8 cellular contexts compared by ENCODE assay signal in the genomic region with DNA sequence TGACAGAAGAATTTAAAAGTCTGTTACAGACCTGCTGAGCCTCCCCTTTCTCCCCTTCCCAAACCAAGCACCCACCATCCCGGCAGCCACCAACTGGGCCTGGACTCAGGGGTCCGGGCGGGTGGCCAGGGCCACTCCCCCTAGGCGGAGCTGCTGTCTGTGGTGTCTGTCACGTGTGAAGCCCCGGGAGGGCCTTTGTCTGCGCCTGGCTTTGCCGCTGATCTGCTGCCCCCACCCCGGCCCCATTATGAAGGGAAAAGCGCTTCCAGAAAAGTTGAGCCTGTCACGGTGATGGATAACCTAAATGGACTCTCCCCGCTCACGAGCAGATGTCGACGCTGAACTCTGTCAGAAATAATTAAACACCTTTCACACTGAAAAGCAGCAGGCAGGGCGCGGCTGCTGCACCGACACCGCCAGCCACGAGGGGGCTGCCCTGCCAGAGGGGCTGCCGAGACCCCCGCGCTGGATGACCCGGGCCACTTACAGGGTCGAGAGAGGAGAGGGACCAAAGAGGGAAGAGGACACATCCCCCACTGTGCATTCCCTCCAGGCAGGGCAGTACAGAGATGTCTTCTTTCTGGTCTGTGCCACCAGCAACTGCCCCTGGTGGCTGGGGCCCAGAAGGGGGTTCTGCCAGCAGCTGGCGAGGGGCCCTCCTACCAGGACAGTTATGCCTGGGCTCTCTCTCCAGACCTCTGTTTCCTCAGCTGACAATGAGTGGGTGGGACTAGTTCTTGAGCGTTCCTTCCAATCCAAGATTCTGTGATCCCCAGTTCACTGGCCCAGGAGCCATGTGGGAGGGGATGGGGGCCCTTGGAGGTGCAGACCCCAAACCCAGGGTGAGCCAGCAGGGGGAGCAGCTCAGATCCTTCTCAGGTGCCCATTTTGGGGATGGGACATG. TPM values are rescaled to one million over a fixed set of nuclear protein-coding genes. Genes with fewer than 3 reads are reported as not detected.
A peak's percentile ranks its signal among the peaks of the same experiment; 100 is the strongest.
DNase-seq lines count a peak whose midpoint lies in the region; ATAC-seq and TF ChIP-seq lines count a peak whose summit lies in the region.

No MANE protein-coding gene starts in this region.

- no peak overlapping the region for H3K27ac Mint-ChIP-seq in naive thymus-derived CD4-positive, alpha-beta T cell

- peaks cover 4 to 26% (median 14%) of the 10 kb centered on the region in 5 donors for H3K27me3 Mint-ChIP-seq in naive thymus-derived CD4-positive, alpha-beta T cell

- H3K9ac ChIP-seq in HUES6 (ENCODE audit: low read length): no peak overlapping the region

- H3K9me3 ChIP-seq in HUES6 (ENCODE audit: control insufficient read depth, insufficient read depth, low read depth, low read length) (no peaks in the 10 kb centered on the region), RWPE2 (ENCODE audit: severe bottlenecking) (no peaks in the 10 kb centered on the region), right atrium auricular region (no peaks in the 10 kb centered on the region)
- H3K9me3 ChIP-seq in naive thymus-derived CD4-positive, alpha-beta T cell (ENCODE audit: control insufficient read depth in 2 of 3, low read length in 3 of 3): no peaks in the 10 kb centered on the region

- H3K4me3 ChIP-seq in HUES6 (ENCODE audit: low read depth, low read length) (peak overlapping the region; percentile 50), RWPE2 (ENCODE audit: severe bottlenecking) (no peak overlapping the region), right atrium auricular region (peak overlapping the region; percentile 9 to 21)
- H3K4me3 ChIP-seq in naive thymus-derived CD4-positive, alpha-beta T cell (ENCODE audit: low read length): no peak overlapping the region

- no peaks in the 10 kb centered on the region for H3K4me1 Mint-ChIP-seq in naive thymus-derived CD4-positive, alpha-beta T cell

- ATAC-seq in RWPE2 (ENCODE audit: low read depth): no peak; the same call in 2 of the 3 replicates
- peak; percentile 29 for ATAC-seq in stimulated activated naive CD8-positive, alpha-beta T cell treated with anti-CD3 and anti-CD28 coated beads, Interleukin-15, Interleukin-2, amounts not matched to agents 100 U/mL and 50 U/mL, for 24 hours
- no peak for ATAC-seq in naive thymus-derived CD4-positive, alpha-beta T cell
- ATAC-seq in HG02885 (IDR thresholded peaks at IDR 0.05; ENCODE audit: poor library complexity, unreplicated experiment): no peak
- ATAC-seq in GM21619 (IDR thresholded peaks at IDR 0.05; ENCODE audit: unreplicated experiment): no peak

- no peaks in the 10 kb centered on the region for H3K36me3 Mint-ChIP-seq in naive thymus-derived CD4-positive, alpha-beta T cell

- POLR2A ChIA-PET in naive thymus-derived CD4-positive, alpha-beta T cell (lab: Charles Lee): no interaction called here

- H3K27me3 ChIP-seq in HUES6 (ENCODE audit: control insufficient read depth, insufficient read depth, low read length) (no peaks in the 10 kb centered on the region), RWPE2 (ENCODE audit: insufficient read depth, poor library complexity, severe bottlenecking) (no peaks in the 10 kb centered on the region), right atrium auricular region (no peaks in the 10 kb centered on the region)
- no peaks in the 10 kb centered on the region for H3K27me3 ChIP-seq in naive thymus-derived CD4-positive, alpha-beta T cell (ENCODE audit: control insufficient read depth in 2 of 2, insufficient read depth in 2 of 2, low read length in 2 of 2)

- H3K9me3 Mint-ChIP-seq in naive thymus-derived CD4-positive, alpha-beta T cell: peaks cover 0 to 2% (median 0%) of the 10 kb centered on the region in 11 donors

- H3K4me3 Mint-ChIP-seq in naive thymus-derived CD4-positive, alpha-beta T cell: peak overlapping the region in 1 of 10 donors; percentile 26

- H3K4me1 ChIP-seq in HUES6 (ENCODE audit: control insufficient read depth, insufficient read depth, low read length) (peaks cover 16% of the 10 kb centered on the region; the same call in 1 of the 2 replicates), RWPE2 (ENCODE audit: insufficient read depth, poor library complexity, severe bottlenecking) (no peaks in the 10 kb centered on the region), right atrium auricular region (peaks cover 0 to 6% of the 10 kb centered on the region in 2 donors)
- no peaks in the 10 kb centered on the region for H3K4me1 ChIP-seq in naive thymus-derived CD4-positive, alpha-beta T cell (ENCODE audit: control insufficient read depth in 2 of 2, insufficient read depth in 2 of 2, low read length in 2 of 2)

- no peaks in the 10 kb centered on the region for H3K36me3 ChIP-seq in HUES6 (ENCODE audit: control insufficient read depth, insufficient read depth, low read length)
- no peaks in the 10 kb centered on the region for H3K36me3 ChIP-seq in RWPE2 (ENCODE audit: low read depth)
- no peaks in the 10 kb centered on the region for H3K36me3 ChIP-seq in right atrium auricular region
- H3K36me3 ChIP-seq in naive thymus-derived CD4-positive, alpha-beta T cell (ENCODE audit: control insufficient read depth in 2 of 3, insufficient read depth in 3 of 3, low read length in 3 of 3): no peaks in the 10 kb centered on the region

- intact Hi-C loops in naive thymus-derived CD4-positive, alpha-beta T cell (cut with micrococcal nuclease): no loop called here

- CTCF ChIA-PET in naive thymus-derived CD4-positive, alpha-beta T cell (lab: Charles Lee): no interaction called here

- DNase-seq in A172 (ENCODE audit: low spot score) (peak; percentile 25), RWPE2 (ENCODE audit: low spot score) (no peak), right atrium auricular region (ENCODE audit: low spot score) (no peak)
- DNase-seq in stimulated activated naive CD8-positive, alpha-beta T cell treated with anti-CD3 and anti-CD28 coated beads, Interleukin-15, Interleukin-2, amounts not matched to agents 100 U/mL and 50 U/mL, for 24 hours: no peak
- no peak for DNase-seq in naive thymus-derived CD4-positive, alpha-beta T cell

- H3K27ac ChIP-seq in HUES6 (ENCODE audit: low read depth, low read length) (no peak overlapping the region), RWPE2 (ENCODE audit: poor library complexity, severe bottlenecking) (no peak overlapping the region), right atrium auricular region (no peak overlapping the region)
- H3K27ac ChIP-seq in naive thymus-derived CD4-positive, alpha-beta T cell (ENCODE audit: low read depth, low read length): no peak overlapping the region

- TF ChIP-seq CTCF in RWPE2 (IDR thresholded peaks at IDR 0.05; ENCODE audit: poor library complexity, severe bottlenecking) (peak; percentile 21), right atrium auricular region (IDR thresholded peaks at IDR 0.05) (peak in 1 of 2 donors; percentile 53)

RNA-seq across cellular contexts. Expression of a gene that starts 36.0 kb away (rescaled TPM):
- not detected in 2 replicates for total RNA-seq in A172 (2014; rRNA removed; shearing (Covaris generic))
- not detected for total RNA-seq in right atrium auricular region
- total RNA-seq in naive thymus-derived CD4-positive, alpha-beta T cell: not detected
- not detected for polyA plus RNA-seq in naive thymus-derived CD4-positive, alpha-beta T cell

Comparison
In these comparisons a context has a peak if more than half of its experiments do, and no peak if none do; other contexts are left out.
1. H3K4me3 ChIP-seq: peak in HUES6 (single experiment) and right atrium auricular region (2 of 2); none in RWPE2 (single experiment) and naive thymus-derived CD4-positive, alpha-beta T cell (single experiment).